In the genomic region with DNA sequence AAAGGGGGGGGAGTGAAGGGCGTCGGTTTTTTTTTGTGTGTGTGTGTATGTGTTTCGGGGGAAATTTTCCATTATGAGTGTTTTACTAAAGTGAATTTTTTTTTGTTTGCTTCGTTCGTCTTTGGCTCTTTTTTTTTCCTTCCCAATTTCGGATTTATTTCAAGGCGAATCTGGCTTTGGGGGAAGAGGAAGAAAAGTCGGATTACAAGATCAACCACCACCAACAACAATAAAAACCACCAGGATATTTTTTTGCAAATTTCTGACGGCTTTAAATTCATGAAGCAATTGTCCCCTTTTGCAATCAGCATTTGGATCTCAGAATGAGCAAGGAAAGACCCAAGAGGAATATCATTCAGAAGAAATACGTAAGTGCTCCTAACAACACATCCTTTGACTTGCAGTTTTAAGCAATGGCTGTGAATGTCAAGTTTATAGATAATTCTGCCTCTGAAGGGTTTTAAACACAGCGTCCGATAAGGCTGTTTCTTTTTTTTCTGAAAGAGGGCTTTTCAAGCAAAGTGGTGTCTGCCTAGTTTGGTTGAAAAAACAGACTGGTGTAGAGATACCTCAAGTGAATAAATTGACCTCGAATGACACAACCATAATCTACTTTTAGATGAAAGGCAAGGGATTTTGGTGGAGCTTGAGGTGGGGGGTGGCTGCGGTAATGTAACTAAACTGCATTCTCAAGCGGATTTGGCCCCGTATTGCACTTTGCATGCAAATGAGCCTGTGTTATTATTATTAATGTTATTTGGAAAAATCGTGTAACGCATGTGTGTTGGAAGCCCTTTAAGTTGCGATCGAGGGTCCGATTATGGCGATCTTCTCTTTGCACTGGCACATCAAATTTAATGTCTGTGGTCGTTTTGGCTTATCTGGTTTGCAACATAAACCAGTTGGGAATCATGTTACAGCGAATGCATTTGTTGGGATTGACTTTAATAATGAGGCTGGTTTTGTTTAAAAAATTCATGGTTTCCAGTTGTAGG, we compare ENCODE assay signal across 8 cellular contexts. TPM values are rescaled to one million over a fixed set of nuclear protein-coding genes. Genes with fewer than 3 reads are reported as not detected.
DNase-seq lines count a peak whose midpoint lies in the region; ATAC-seq and TF ChIP-seq lines count a peak whose summit lies in the region.

No MANE protein-coding gene starts in this region.

- H3K9me3 ChIP-seq in BLaER1 (no peaks in the 10 kb centered on the region), hepatocyte (ENCODE audit: low read depth) (no peaks in the 10 kb centered on the region), spleen (no peaks in the 10 kb centered on the region)

- H3K36me3 ChIP-seq in BLaER1 (no peaks in the 10 kb centered on the region), hepatocyte (replicated peaks; ENCODE audit: insufficient read depth, low read depth) (no peaks in the 10 kb centered on the region), spleen (no peaks in the 10 kb centered on the region)

- H3K27ac ChIP-seq in BLaER1 (peak overlapping the region; percentile 89), hepatocyte (peak overlapping the region; percentile 93), spleen (peak overlapping the region; percentile 92 to 99 (median 98))

- H3K9ac ChIP-seq in BLaER1: peak overlapping the region; percentile 88

- H2AFZ ChIP-seq in hepatocyte: peak overlapping the region; percentile 53

- under 1% methylated on average over 24 of the region's 24 CpGs for WGBS in hepatocyte (ENCODE audit: low lambda C conversion rate, missing lambda C conversion rate)
- WGBS in spleen, 5 donors: 0 to 1% (median 1%) methylated on average over 24 of the region's 24 CpGs

- peak overlapping the region; percentile 86 for H3K4me3 ChIP-seq in BLaER1
- peak overlapping the region; percentile 87 for H3K4me3 ChIP-seq in Jurkat, Clone E6-1 (ENCODE audit: low read length)
- peak overlapping the region; percentile 81 for H3K4me3 ChIP-seq in hepatocyte
- peak overlapping the region; percentile 69 to 95 (median 90) for H3K4me3 ChIP-seq in spleen

- ATAC-seq in HG02884 (IDR thresholded peaks at IDR 0.05; ENCODE audit: unreplicated experiment) (no peak), GM21360 (IDR thresholded peaks at IDR 0.05; ENCODE audit: unreplicated experiment) (no peak), HG02642 (IDR thresholded peaks at IDR 0.05; ENCODE audit: poor library complexity, unreplicated experiment) (no peak)

- peaks cover 48% of the 10 kb centered on the region for H4K20me1 ChIP-seq in BLaER1
- H4K20me1 ChIP-seq in hepatocyte (ENCODE audit: insufficient read depth, poor library complexity, severe bottlenecking): peaks cover 12% of the 10 kb centered on the region

- peaks cover 40% of the 10 kb centered on the region for H3K79me2 ChIP-seq in hepatocyte

- H3K27me3 ChIP-seq in BLaER1: no peaks in the 10 kb centered on the region
- H3K27me3 ChIP-seq in hepatocyte: no peaks in the 10 kb centered on the region
- no peaks in the 10 kb centered on the region for H3K27me3 ChIP-seq in spleen (replicated peaks in 1 of 7)

- H3K4me1 ChIP-seq in BLaER1 (peaks cover 48% of the 10 kb centered on the region), hepatocyte (ENCODE audit: insufficient read depth) (peaks cover 9% of the 10 kb centered on the region), spleen (peaks cover 3 to 66% (median 52%) of the 10 kb centered on the region in 6 donors)

- TF ChIP-seq POLR2A in spleen (IDR thresholded peaks at IDR 0.05): no peak

- DNase-seq in Jurkat, Clone E6-1 (ENCODE audit: low read depth, low spot score): no peak
- peak; percentile 11 for DNase-seq in activated effector memory CD4-positive, alpha-beta T cell treated with Interleukin-2 at 50 U/mL for 16 hours
- DNase-seq in hepatocyte (ENCODE audit: low spot score) (no peak), spleen (peak; percentile 25)

- H3K4me2 ChIP-seq in BLaER1 (peak overlapping the region; percentile 60), hepatocyte (peak overlapping the region; percentile 84)

- intact Hi-C loops in spleen (cut with DNase I; ENCODE audit: low total_unique reads): no loop called here

- no peaks in the 10 kb centered on the region for H3K9me2 ChIP-seq in hepatocyte (replicated peaks; ENCODE audit: insufficient read depth)

- TF ChIP-seq CTCF in hepatocyte (IDR thresholded peaks at IDR 0.05; ENCODE audit: poor library complexity): no peak
- TF ChIP-seq CTCF in spleen (IDR thresholded peaks at IDR 0.05 in 8 of 11, conservative IDR thresholded peaks at IDR 0.05 in 3 of 11): no peak

RNA-seq across cellular contexts. Expression of a gene that starts 0.6 kb away (rescaled TPM):
- polyA plus RNA-seq in Jurkat, Clone E6-1 (2012; ENCODE audit: insufficient read depth, insufficient read length): 35.4 TPM
- total RNA-seq in hepatocyte (7.7 and 11.6 TPM in 2 replicates), spleen (10 to 100 TPM; 18.6 to 27.1 (median 22.0) TPM)
- polyA plus RNA-seq in hepatocyte (4.6 and 6.8 TPM in 2 replicates), spleen (1 to 10 TPM; 4.4 to 5.6 (median 5.3) TPM)

Comparison
In these comparisons a context has a peak if more than half of its experiments do, and no peak if none do; other contexts are left out.
1. DNase-seq: peak in activated effector memory CD4-positive, alpha-beta T cell treated with Interleukin-2 at 50 U/mL for 16 hours (single experiment) and spleen (single experiment); none in Jurkat, Clone E6-1 (single experiment) and hepatocyte (single experiment).
2. Peak in every context shown above with its lines, with median percentiles within 50 percentile points of each other: H3K27ac ChIP-seq and H3K4me3 ChIP-seq.